In the genomic region with DNA sequence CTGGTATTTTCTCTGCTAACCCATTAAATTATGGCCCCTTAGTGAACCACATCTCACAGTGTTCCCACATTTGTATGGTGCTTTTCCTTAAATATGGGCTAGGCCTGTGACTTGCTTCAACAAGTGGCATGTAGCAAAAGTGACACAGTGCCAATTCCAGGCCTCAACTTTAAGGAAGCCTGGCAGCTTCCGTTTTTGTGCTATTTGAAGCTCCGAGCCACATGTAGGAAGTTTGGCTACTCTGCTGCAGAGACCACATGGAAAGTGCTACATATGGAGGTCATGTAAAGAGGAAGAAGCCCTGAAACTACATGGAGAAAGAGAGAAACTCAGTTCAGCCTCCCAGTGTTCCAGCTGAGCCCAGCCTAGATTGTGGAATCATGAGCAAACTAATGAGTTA, we compare ENCODE assay signal across 21 cellular contexts. TPM values are rescaled to one million over a fixed set of nuclear protein-coding genes. Genes with fewer than 3 reads are reported as not detected.
DNase-seq lines count a peak whose midpoint lies in the region; ATAC-seq and TF ChIP-seq lines count a peak whose summit lies in the region.
"Had no signal": no experiment of that assay in that cellular context is flagged by ENCODE, and none has a peak within 500 bp of the region (broad histone marks: within the 10 kb centered on the region; RNA-seq: fewer than 3 reads in every experiment).

No MANE protein-coding gene starts in this region.

- H3K36me3 Mint-ChIP-seq in CD14-positive monocyte, result peaks cover 3 to 4% of the 10 kb centered on the region in 2 donors
- H3K36me3 Mint-ChIP-seq in naive thymus-derived CD4-positive, alpha-beta T cell, result peaks cover 2 to 39% (median 19%) of the 10 kb centered on the region in 5 donors
- H3K36me3 Mint-ChIP-seq: natural killer cell treated with Interleukin-12 subunit alpha and Interleukin-12 subunit beta and Interleukin-15 and Interleukin-18, amount 100 ng/mL, for 72 hours had no signal

- peak; percentile 23 to 55 for ATAC-seq in left cardiac atrium
- peak; percentile 42 for ATAC-seq in naive thymus-derived CD4-positive, alpha-beta T cell
- ATAC-seq in HG03196 (IDR thresholded peaks at IDR 0.05; ENCODE audit: unreplicated experiment), result no peak
- ATAC-seq: natural killer cell treated with Interleukin-12 subunit alpha and Interleukin-12 subunit beta and Interleukin-15 and Interleukin-18, amount 100 ng/mL, for 72 hours; psoas muscle; stimulated activated naive CD8-positive, alpha-beta T cell treated with anti-CD3 and anti-CD28 coated beads, Interleukin-15, amount 100 ng/mL, for 72 hours had no signal

- peak overlapping the region in 5 of 7 donors; percentile 15 to 66 (median 34) for H3K27ac Mint-ChIP-seq in CD14-positive monocyte
- H3K27ac Mint-ChIP-seq in naive thymus-derived CD4-positive, alpha-beta T cell, result no peak overlapping the region
- H3K27ac Mint-ChIP-seq: activated naive CD8-positive, alpha-beta T cell treated with anti-CD3 and anti-CD28 coated beads for 36 hours; natural killer cell treated with Interleukin-12 subunit alpha and Interleukin-12 subunit beta and Interleukin-15 and Interleukin-18, amount 100 ng/mL, for 72 hours; stimulated activated naive CD8-positive, alpha-beta T cell treated with anti-CD3 and anti-CD28 coated beads, Interleukin-15, amount 100 ng/mL, for 72 hours had no signal

- no peaks in the 10 kb centered on the region for H3K27me3 ChIP-seq in naive thymus-derived CD4-positive, alpha-beta T cell (ENCODE audit: control insufficient read depth in 2 of 2, insufficient read depth in 2 of 2, low read length in 2 of 2)
- H3K27me3 ChIP-seq: breast epithelium, esophagus muscularis mucosa had no signal

- TF ChIP-seq CTCF in CD14-positive monocyte (IDR thresholded peaks at IDR 0.05), result no peak
- no peak for TF ChIP-seq CTCF in RWPE1 (conservative IDR thresholded peaks at IDR 0.05; ENCODE audit: low read depth)

- intact Hi-C loops in CD14-positive monocyte (cut with micrococcal nuclease) (no loop called here), left cardiac atrium (cut with DNase I) (no loop called here)
- intact Hi-C loops in naive thymus-derived CD4-positive, alpha-beta T cell (cut with micrococcal nuclease), result no loop called here

- peaks cover 14% of the 10 kb centered on the region for H3K4me1 Mint-ChIP-seq in CD14-positive monocyte
- H3K4me1 Mint-ChIP-seq in naive thymus-derived CD4-positive, alpha-beta T cell, result peaks cover 0 to 13% (median 0%) of the 10 kb centered on the region in 7 donors
- H3K4me1 Mint-ChIP-seq: activated naive CD8-positive, alpha-beta T cell treated with anti-CD3 and anti-CD28 coated beads for 36 hours; stimulated activated naive CD8-positive, alpha-beta T cell treated with anti-CD3 and anti-CD28 coated beads, Interleukin-15, amount 100 ng/mL, for 72 hours had no signal

- CTCF ChIA-PET in naive thymus-derived CD4-positive, alpha-beta T cell (lab: Charles Lee), result interaction anchor here (1.5 kb wide), 2 partner anchors 13 to 28 kb away, joined by 3 to 4 read pairs; no protein-coding TSS in a partner anchor
- CTCF ChIA-PET in HEK293T (lab: Yijun Ruan, JAX), result interaction anchor here (0.6 to 1.2 kb wide), 2 partner anchors 13 to 325 kb away, joined by 3 to 5 read pairs; no protein-coding TSS in a partner anchor
- CTCF ChIA-PET in RWPE1 (lab: Yijun Ruan, JAX), result interaction anchor here (0.6 kb wide), 1 partner anchor 224 kb away, joined by 4 read pairs; no protein-coding TSS in a partner anchor

- H3K4me1 ChIP-seq in naive thymus-derived CD4-positive, alpha-beta T cell (ENCODE audit: control insufficient read depth in 2 of 2, insufficient read depth in 2 of 2, low read length in 2 of 2), result no peaks in the 10 kb centered on the region
- H3K4me1 ChIP-seq: breast epithelium, esophagus muscularis mucosa, psoas muscle had no signal

- no peaks in the 10 kb centered on the region for H3K36me3 ChIP-seq in naive thymus-derived CD4-positive, alpha-beta T cell (ENCODE audit: control insufficient read depth in 2 of 3, insufficient read depth in 3 of 3, low read length in 3 of 3)
- H3K36me3 ChIP-seq: breast epithelium had no signal

- DNase-seq in CD14-positive monocyte (ENCODE audit: low spot score) (peak; percentile 59), NOMO-1 (lab: John Stamatoyannopoulos, UW; ENCODE audit: unreplicated experiment in 2 of 2) (peak; percentile 37 to 70), left cardiac atrium (peak; percentile 36), HEK293T (ENCODE audit: extremely low spot score) (no peak), NCI-H2196 (lab: John Stamatoyannopoulos, UW; ENCODE audit: unreplicated experiment) (no peak), RWPE1 (ENCODE audit: low spot score) (no peak)
- no peak for DNase-seq in naive thymus-derived CD4-positive, alpha-beta T cell
- DNase-seq: activated naive CD8-positive, alpha-beta T cell treated with anti-CD3 and anti-CD28 coated beads for 36 hours; activated T-cell treated with anti-CD3 and anti-CD28 coated beads, Interleukin-2, amount 50 U/mL, for 48 hours; COR-L47; EL; NCI-H1436; NCI-H345; NK-92 treated with Interleukin-12 subunit alpha and Interleukin-12 subunit beta, amount 100 ng/mL, for 24 hours; SHP77; stimulated activated naive CD8-positive, alpha-beta T cell treated with anti-CD3 and anti-CD28 coated beads, Interleukin-15, amount 100 ng/mL, for 72 hours had no signal

- H3K9me3 Mint-ChIP-seq in CD14-positive monocyte, result no peaks in the 10 kb centered on the region
- H3K9me3 Mint-ChIP-seq in naive thymus-derived CD4-positive, alpha-beta T cell, result no peaks in the 10 kb centered on the region
- H3K9me3 Mint-ChIP-seq: activated naive CD8-positive, alpha-beta T cell treated with anti-CD3 and anti-CD28 coated beads for 36 hours; natural killer cell treated with Interleukin-12 subunit alpha and Interleukin-12 subunit beta and Interleukin-15 and Interleukin-18, amount 100 ng/mL, for 72 hours; stimulated activated naive CD8-positive, alpha-beta T cell treated with anti-CD3 and anti-CD28 coated beads, Interleukin-15, amount 100 ng/mL, for 72 hours had no signal

- no peaks in the 10 kb centered on the region for H3K9me3 ChIP-seq in naive thymus-derived CD4-positive, alpha-beta T cell (ENCODE audit: control insufficient read depth in 2 of 3, low read length in 3 of 3)
- H3K9me3 ChIP-seq: breast epithelium, esophagus muscularis mucosa, psoas muscle had no signal

- no peak overlapping the region for H3K4me3 Mint-ChIP-seq in CD14-positive monocyte
- no peak overlapping the region for H3K4me3 Mint-ChIP-seq in naive thymus-derived CD4-positive, alpha-beta T cell
- H3K4me3 Mint-ChIP-seq: activated naive CD8-positive, alpha-beta T cell treated with anti-CD3 and anti-CD28 coated beads for 36 hours; natural killer cell treated with Interleukin-12 subunit alpha and Interleukin-12 subunit beta and Interleukin-15 and Interleukin-18, amount 100 ng/mL, for 72 hours; stimulated activated naive CD8-positive, alpha-beta T cell treated with anti-CD3 and anti-CD28 coated beads, Interleukin-15, amount 100 ng/mL, for 72 hours had no signal

- H3K27me3 Mint-ChIP-seq in CD14-positive monocyte (ENCODE audit: low read depth in 3 of 3), result peaks cover 0 to 4% (median 0%) of the 10 kb centered on the region in 3 donors
- no peaks in the 10 kb centered on the region for H3K27me3 Mint-ChIP-seq in naive thymus-derived CD4-positive, alpha-beta T cell
- H3K27me3 Mint-ChIP-seq: activated naive CD8-positive, alpha-beta T cell treated with anti-CD3 and anti-CD28 coated beads for 36 hours; natural killer cell treated with Interleukin-12 subunit alpha and Interleukin-12 subunit beta and Interleukin-15 and Interleukin-18, amount 100 ng/mL, for 72 hours; stimulated activated naive CD8-positive, alpha-beta T cell treated with anti-CD3 and anti-CD28 coated beads, Interleukin-15, amount 100 ng/mL, for 72 hours had no signal

- no peak overlapping the region for H3K27ac ChIP-seq in naive thymus-derived CD4-positive, alpha-beta T cell (ENCODE audit: low read depth, low read length)
- H3K27ac ChIP-seq in RWPE1, result no peak overlapping the region
- H3K27ac ChIP-seq: breast epithelium, esophagus muscularis mucosa, psoas muscle had no signal

- POLR2A ChIA-PET in naive thymus-derived CD4-positive, alpha-beta T cell (lab: Charles Lee), result no interaction called here
- POLR2A ChIA-PET in HEK293T (lab: Yijun Ruan, JAX) (no interaction called here), RWPE1 (lab: Yijun Ruan, JAX; ENCODE audit: low non-redundant PET) (no interaction called here)

- H3K4me3 ChIP-seq in naive thymus-derived CD4-positive, alpha-beta T cell (ENCODE audit: low read length), result no peak overlapping the region
- H3K4me3 ChIP-seq: breast epithelium, esophagus muscularis mucosa, psoas muscle had no signal

TF ChIP-seq in HEK293T, 16 proteins besides CTCF, POLR2A, EP300 and RAD21:
- no peak for TF ChIP-seq NFRKB (IDR thresholded peaks at IDR 0.05)
- TF ChIP-seq L3MBTL2 (conservative IDR thresholded peaks at IDR 0.05), result no peak
- no peak for TF ChIP-seq FOXM1 (IDR thresholded peaks at IDR 0.05; ENCODE audit: borderline replicate concordance)
- no peak for TF ChIP-seq LEF1 (IDR thresholded peaks at IDR 0.05; ENCODE audit: borderline replicate concordance)
- no peak for TF ChIP-seq BHLHE40 (IDR thresholded peaks at IDR 0.05; ENCODE audit: borderline replicate concordance)
- TF ChIP-seq ELF4 (IDR thresholded peaks at IDR 0.05), result no peak
- no peak for TF ChIP-seq HDGF (IDR thresholded peaks at IDR 0.05; ENCODE audit: borderline replicate concordance)
- TF ChIP-seq FOXK2 (IDR thresholded peaks at IDR 0.05), result no peak
- no peak for TF ChIP-seq SP1 (IDR thresholded peaks at IDR 0.05)
- TF ChIP-seq SUZ12 (IDR thresholded peaks at IDR 0.05), result no peak
- no peak for TF ChIP-seq FOXA1 (IDR thresholded peaks at IDR 0.05)
- TF ChIP-seq CTBP1 (IDR thresholded peaks at IDR 0.05; ENCODE audit: borderline replicate concordance), result no peak
- TF ChIP-seq TARDBP (IDR thresholded peaks at IDR 0.05), result no peak
- TF ChIP-seq ZNF384 (IDR thresholded peaks at IDR 0.05), result no peak
- no peak for TF ChIP-seq ARNT (IDR thresholded peaks at IDR 0.05)
- TF ChIP-seq, protein P1, sequence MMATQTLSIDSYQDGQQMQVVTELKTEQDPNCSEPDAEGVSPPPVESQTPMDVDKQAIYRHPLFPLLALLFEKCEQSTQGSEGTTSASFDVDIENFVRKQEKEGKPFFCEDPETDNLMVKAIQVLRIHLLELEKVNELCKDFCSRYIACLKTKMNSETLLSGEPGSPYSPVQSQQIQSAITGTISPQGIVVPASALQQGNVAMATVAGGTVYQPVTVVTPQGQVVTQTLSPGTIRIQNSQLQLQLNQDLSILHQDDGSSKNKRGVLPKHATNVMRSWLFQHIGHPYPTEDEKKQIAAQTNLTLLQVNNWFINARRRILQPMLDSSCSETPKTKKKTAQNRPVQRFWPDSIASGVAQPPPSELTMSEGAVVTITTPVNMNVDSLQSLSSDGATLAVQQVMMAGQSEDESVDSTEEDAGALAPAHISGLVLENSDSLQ (IDR thresholded peaks at IDR 0.05), result no peak

RNA-seq across cellular contexts. Expression of a gene that starts 28.5 kb away (rescaled TPM):
- polyA plus RNA-seq in CD14-positive monocyte, result 10 to 100 TPM; 61.0 to 61.8 TPM
- total RNA-seq in left cardiac atrium, result 10 to 100 TPM; 33.2 to 41.0 TPM
- 100 to 1,000 TPM in 1 of 5 experiments, 10 to 100 TPM in 4; 46.2 to 104 (median 62.7) TPM for total RNA-seq in naive thymus-derived CD4-positive, alpha-beta T cell
- polyA plus RNA-seq in naive thymus-derived CD4-positive, alpha-beta T cell, result 10 to 100 TPM; 57.9 to 84.3 TPM

Comparison
In these comparisons a context has a peak if more than half of its experiments do, and no peak if none do; other contexts are left out.
1. DNase-seq: peak in CD14-positive monocyte (single experiment), NOMO-1 (2 of 2) and left cardiac atrium (single experiment); none in naive thymus-derived CD4-positive, alpha-beta T cell (0 of 9), HEK293T (single experiment), NCI-H2196 (single experiment) and RWPE1 (single experiment).
2. H3K27ac Mint-ChIP-seq: peak in CD14-positive monocyte (5 of 7); none in naive thymus-derived CD4-positive, alpha-beta T cell (0 of 9).